In genomic region chr2:37323770-37324535, GRCh38 we compare ENCODE assay signal across 8 cellular contexts. TPM values are rescaled to one million over a fixed set of nuclear protein-coding genes. Genes with fewer than 3 reads are reported as not detected.
DNase-seq lines count a peak whose midpoint lies in the region; ATAC-seq and TF ChIP-seq lines count a peak whose summit lies in the region.

No MANE protein-coding gene starts in this region.

- CTCF ChIA-PET in A673 (lab: Charles Lee): interaction anchor here (0.6 kb wide), 1 partner anchor 20 kb away, joined by 7 read pairs; no protein-coding TSS in a partner anchor

- peaks cover 4% of the 10 kb centered on the region for H3K27me3 Mint-ChIP-seq in activated naive CD8-positive, alpha-beta T cell

- peak overlapping the region; percentile 99 for H3K4me3 Mint-ChIP-seq in activated naive CD8-positive, alpha-beta T cell

- H3K27ac ChIP-seq in A673 (ENCODE audit: low read depth, low read length, poor library complexity, severe bottlenecking) (peak overlapping the region; percentile 76), rectal smooth muscle tissue (ENCODE audit: low read depth, low read length) (peak overlapping the region; percentile 88)

- BruUV-seq in A673 (replicated peaks; lab: Mats Ljungman, UMichigan): TSS peak; percentile 45

- H3K4me3 ChIP-seq in A673 (ENCODE audit: low read depth, low read length, poor library complexity, severe bottlenecking): peak overlapping the region; percentile 67
- H3K4me3 ChIP-seq in rectal smooth muscle tissue (ENCODE audit: low read length): peak overlapping the region; percentile 94

- H3K9me3 Mint-ChIP-seq in activated naive CD8-positive, alpha-beta T cell (ENCODE audit: low read depth): no peaks in the 10 kb centered on the region

- peaks cover 7% of the 10 kb centered on the region for H3K36me3 Mint-ChIP-seq in activated naive CD8-positive, alpha-beta T cell

- H3K4me1 ChIP-seq in A673 (ENCODE audit: insufficient read depth, low read length, poor library complexity, severe bottlenecking) (peaks cover 35% of the 10 kb centered on the region), rectal smooth muscle tissue (ENCODE audit: control insufficient read depth, insufficient read depth, low read length) (peaks cover 5% of the 10 kb centered on the region)

- intact Hi-C loops in A673 (cut with micrococcal nuclease; ENCODE audit: unreplicated experiment): no loop called here
- intact Hi-C loops in left ventricle myocardium superior (cut with micrococcal nuclease): no loop called here

- H3K27ac Mint-ChIP-seq in activated naive CD8-positive, alpha-beta T cell: peak overlapping the region; percentile 99

- peak; percentile 11 for ATAC-seq in GM18520 (IDR thresholded peaks at IDR 0.05; ENCODE audit: unreplicated experiment)
- peak; percentile 26 for ATAC-seq in HG03066 (IDR thresholded peaks at IDR 0.05; ENCODE audit: low read depth, unreplicated experiment)
- ATAC-seq in left ventricle myocardium superior: peak; percentile 44

- POLR2A ChIA-PET in A673 (lab: Charles Lee; ENCODE audit: low non-redundant PET): interaction anchor here (0.6 kb wide), 1 partner anchor 19 kb away, joined by 4 read pairs; no protein-coding TSS in a partner anchor

- TF ChIP-seq CTCF in A673 (conservative IDR thresholded peaks at IDR 0.05; ENCODE audit: low read depth, low read length): no peak

- peak overlapping the region; percentile 87 for H3K9ac ChIP-seq in rectal smooth muscle tissue (ENCODE audit: low read length)

- peaks cover 46% of the 10 kb centered on the region for H3K4me1 Mint-ChIP-seq in activated naive CD8-positive, alpha-beta T cell (ENCODE audit: low read depth)

- H3K27me3 ChIP-seq in A673 (replicated peaks; ENCODE audit: insufficient read depth, low read depth, low read length, poor library complexity) (no peaks in the 10 kb centered on the region), rectal smooth muscle tissue (ENCODE audit: control insufficient read depth, insufficient read depth, low read length) (no peaks in the 10 kb centered on the region)

- no peaks in the 10 kb centered on the region for H3K36me3 ChIP-seq in A673 (ENCODE audit: insufficient read depth, low read length, poor library complexity, severe bottlenecking)
- no peaks in the 10 kb centered on the region for H3K36me3 ChIP-seq in rectal smooth muscle tissue (ENCODE audit: control insufficient read depth, insufficient read depth, low read length)

- DNase-seq in A673 (ENCODE audit: low spot score): peak; percentile 56
- peak; percentile 60 for DNase-seq in RPMI8226
- peak; percentile 54 for DNase-seq in left ventricle myocardium superior
- no peak for DNase-seq in AML-193 (lab: John Stamatoyannopoulos, UW)

- H3K9me3 ChIP-seq in A673 (ENCODE audit: low read depth, low read length, poor library complexity, severe bottlenecking): no peaks in the 10 kb centered on the region

RNA-seq across cellular contexts. Expression of gene PRKD3, which starts 0.7 kb away (rescaled TPM):
- total RNA-seq in A673 (2021): 53.1 and 54.9 TPM in 2 replicates
- 12.8 TPM for total RNA-seq in left ventricle myocardium superior

RNA-seq across cellular contexts. Expression of gene QPCT, which starts 20.5 kb away (rescaled TPM):
- total RNA-seq in A673 (2021) (2.2 and 4.2 TPM in 2 replicates), left ventricle myocardium superior (0.77 TPM)

Comparison
In these comparisons a context has a peak if more than half of its experiments do, and no peak if none do; other contexts are left out.
1. DNase-seq: peak in A673 (single experiment), RPMI8226 (single experiment) and left ventricle myocardium superior (single experiment); none in AML-193 (0 of 2).
2. Peak in every context shown above with its lines, with median percentiles within 50 percentile points of each other: ATAC-seq.